In genomic region chr1:85275701-85276289, GRCh38 we compare ENCODE assay signal across 3 cellular contexts.
TF ChIP-seq lines count a peak whose summit lies in the region.

No MANE protein-coding gene starts in this region.

TF ChIP-seq in SK-N-SH, 30 proteins besides CTCF, POLR2A, EP300 and RAD21:
- TF ChIP-seq SIN3A (IDR thresholded peaks at IDR 0.05; ENCODE audit: borderline replicate concordance, low read depth, low read length) (no peak), TAF1 (IDR thresholded peaks at IDR 0.05; ENCODE audit: borderline replicate concordance, low read depth, low read length) (no peak), JUND (IDR thresholded peaks at IDR 0.05) (no peak), MXI1 (IDR thresholded peaks at IDR 0.05; ENCODE audit: low read depth, low read length) (no peak), USF1 (IDR thresholded peaks at IDR 0.05; ENCODE audit: borderline replicate concordance, low read depth) (no peak), POLR2AphosphoS5 (IDR thresholded peaks at IDR 0.05; ENCODE audit: low read depth, low read length) (no peak), ELF1 (IDR thresholded peaks at IDR 0.05) (no peak), SMC3 (IDR thresholded peaks at IDR 0.05; ENCODE audit: low read depth, low read length) (no peak), REST (IDR thresholded peaks at IDR 0.05; ENCODE audit: low read depth, low read length) (no peak), NRF1 (IDR thresholded peaks at IDR 0.05; ENCODE audit: low read depth, low read length) (no peak), MAX (IDR thresholded peaks at IDR 0.05; ENCODE audit: low read depth) (no peak)
TF ChIP-seq in SK-N-SH: peak in this region for 0.

TF ChIP-seq in H1, 55 proteins besides CTCF, POLR2A, EP300 and RAD21:
- TF ChIP-seq EGR1 (IDR thresholded peaks at IDR 0.05; ENCODE audit: borderline replicate concordance, low read depth, low read length) (peak; percentile 85; the same call in 1 of the 2 replicates), SP2 (IDR thresholded peaks at IDR 0.05; ENCODE audit: low read length) (no peak), SUZ12 (IDR thresholded peaks at IDR 0.05; ENCODE audit: low read length) (no peak), ZNF274 (IDR thresholded peaks at IDR 0.05; ENCODE audit: borderline replicate concordance, extremely low read depth, low read length) (no peak), SP4 (IDR thresholded peaks at IDR 0.05; ENCODE audit: low read length) (no peak), CEBPB (IDR thresholded peaks at IDR 0.05; ENCODE audit: low read depth, low read length) (no peak), SIN3A (conservative IDR thresholded peaks at IDR 0.05 in 1 of 2, IDR thresholded peaks at IDR 0.05 in 1 of 2; ENCODE audit: low read depth in 1 of 2, low read length in 2 of 2) (peak in 1 of 2 experiments; percentile 75; a peak in 1 of 4 replicates), SAP30 (IDR thresholded peaks at IDR 0.05; ENCODE audit: insufficient read depth, insufficient replicate concordance, low read length) (peak; percentile 74), SP1 (IDR thresholded peaks at IDR 0.05; ENCODE audit: low read depth, low read length) (0 out of 2 replicates have a peak, but pooled peaks have one; percentile 22), GTF2F1 (IDR thresholded peaks at IDR 0.05; ENCODE audit: borderline replicate concordance, low read depth, low read length) (no peak)

TF ChIP-seq in neural cell, 6 proteins besides CTCF, POLR2A, EP300 and RAD21:
- TF ChIP-seq EZH2 (IDR thresholded peaks at IDR 0.05; ENCODE audit: borderline replicate concordance, insufficient read depth, low read length, poor library complexity, severe bottlenecking) (no peak), TAF1 (IDR thresholded peaks at IDR 0.05; ENCODE audit: low read depth) (peak; percentile 61), SMC3 (conservative IDR thresholded peaks at IDR 0.05; ENCODE audit: poor library complexity) (peak; percentile 37)
TF ChIP-seq in neural cell: peak in this region for 2.
